In genomic region chr6:89509719-89510339, GRCh38 we compare ENCODE assay signal across 1 cellular context.
TF ChIP-seq lines count a peak whose summit lies in the region.

No MANE protein-coding gene starts in this region.

TF ChIP-seq in HEK293, 187 proteins besides CTCF, POLR2A, EP300 and RAD21 (continued from another document and continues in another):
- TF ChIP-seq ZNF580 (tag by site-specific recombination; IDR thresholded peaks at IDR 0.05) (no peak), ZSCAN30 (tag by site-specific recombination; IDR thresholded peaks at IDR 0.05) (no peak), ZNF571 (tag by site-specific recombination; IDR thresholded peaks at IDR 0.05) (no peak), ZNF174 (tag by site-specific recombination; IDR thresholded peaks at IDR 0.05) (no peak), HOXD13 (CRISPR knock-in tag; IDR thresholded peaks at IDR 0.05; ENCODE audit: borderline replicate concordance) (no peak), ZNF626 (tag by site-specific recombination; IDR thresholded peaks at IDR 0.05) (no peak), SP7 (tag by site-specific recombination; IDR thresholded peaks at IDR 0.05) (peak; percentile 24; the same call in 1 of the 2 replicates), PRDM6 (tag by site-specific recombination; IDR thresholded peaks at IDR 0.05) (no peak), ZNF398 (tag by site-specific recombination; IDR thresholded peaks at IDR 0.05) (no peak), ZNF121 (tag by site-specific recombination; IDR thresholded peaks at IDR 0.05) (no peak), ZBTB1 (tag by site-specific recombination; IDR thresholded peaks at IDR 0.05) (no peak), ZFP3 (tag by site-specific recombination; IDR thresholded peaks at IDR 0.05; ENCODE audit: low read depth) (no peak), ZBTB11 (tag by site-specific recombination; conservative IDR thresholded peaks at IDR 0.05; ENCODE audit: low read depth) (no peak), ZNF837 (tag by site-specific recombination; IDR thresholded peaks at IDR 0.05) (no peak), ZBTB49 (tag by site-specific recombination; IDR thresholded peaks at IDR 0.05; ENCODE audit: low read depth) (no peak), ZNF114 (tag by site-specific recombination; IDR thresholded peaks at IDR 0.05) (no peak), ZNF610 (tag by site-specific recombination; IDR thresholded peaks at IDR 0.05; ENCODE audit: borderline replicate concordance) (no peak), ZNF138 (tag by site-specific recombination; IDR thresholded peaks at IDR 0.05; ENCODE audit: borderline replicate concordance) (no peak), ZNF624 (tag by site-specific recombination; IDR thresholded peaks at IDR 0.05) (no peak), ZNF26 (tag by site-specific recombination; IDR thresholded peaks at IDR 0.05) (no peak), ZNF148 (tag by site-specific recombination; IDR thresholded peaks at IDR 0.05; ENCODE audit: borderline replicate concordance) (no peak), MYNN (tag by site-specific recombination; IDR thresholded peaks at IDR 0.05; ENCODE audit: borderline replicate concordance) (no peak), ZNF10 (tag by site-specific recombination; IDR thresholded peaks at IDR 0.05) (no peak), ZNF549 (tag by site-specific recombination; IDR thresholded peaks at IDR 0.05) (no peak), ZNF146 (tag by site-specific recombination; IDR thresholded peaks at IDR 0.05) (no peak), PRDM2 (tag by site-specific recombination; IDR thresholded peaks at IDR 0.05; ENCODE audit: borderline replicate concordance) (no peak), ZNF362 (tag by site-specific recombination; IDR thresholded peaks at IDR 0.05) (no peak), HOXA7 (CRISPR knock-in tag; IDR thresholded peaks at IDR 0.05; ENCODE audit: borderline replicate concordance) (no peak), ZNF23 (tag by site-specific recombination; IDR thresholded peaks at IDR 0.05; ENCODE audit: borderline replicate concordance) (no peak), KLF1 (tag by site-specific recombination; IDR thresholded peaks at IDR 0.05) (no peak), ZNF133 (tag by site-specific recombination; IDR thresholded peaks at IDR 0.05) (no peak), ZNF175 (tag by site-specific recombination; IDR thresholded peaks at IDR 0.05) (no peak), ZEB2 (tag by site-specific recombination; IDR thresholded peaks at IDR 0.05) (peak; percentile 48; the same call in 1 of the 2 replicates), KLF7 (tag by site-specific recombination; IDR thresholded peaks at IDR 0.05; ENCODE audit: borderline replicate concordance) (no peak), ZNF843 (tag by site-specific recombination; IDR thresholded peaks at IDR 0.05) (peak; percentile 37; the same call in 1 of the 2 replicates), ZNF324 (tag by site-specific recombination; IDR thresholded peaks at IDR 0.05) (no peak), PBX3 (CRISPR knock-in tag; IDR thresholded peaks at IDR 0.05) (no peak)
